Comparison of ENCODE assay signal across 10 cellular contexts in genomic region chr12:59040651-59041050, GRCh38.
DNase-seq lines count a peak whose midpoint lies in the region; ATAC-seq and TF ChIP-seq lines count a peak whose summit lies in the region.
"Had no signal": no experiment of that assay in that cellular context is flagged by ENCODE, and none has a peak within 500 bp of the region (broad histone marks: within the 10 kb centered on the region; RNA-seq: fewer than 3 reads in every experiment).

No MANE protein-coding gene starts in this region.

- H4K20me1 ChIP-seq in HCT116 (ENCODE audit: insufficient read depth) = no peaks in the 10 kb centered on the region

- H3K27me3 ChIP-seq in HCT116 (ENCODE audit: insufficient read depth, low read length) (no peaks in the 10 kb centered on the region), HAP-1 (ENCODE audit: low read depth) (no peaks in the 10 kb centered on the region)
- H3K27me3 ChIP-seq: ovary had no signal

- H3K4me1 ChIP-seq in HCT116 (ENCODE audit: control insufficient read depth in 1 of 2, insufficient read depth in 2 of 2, low read length in 2 of 2) = peaks cover 16 to 18% of the 10 kb centered on the region in 2 experiments
- H3K4me1 ChIP-seq in HAP-1 = no peaks in the 10 kb centered on the region

- DNase-seq in HCT116 (ENCODE audit: low read depth, low spot score) = no peak
- peak; percentile 93 for DNase-seq in amniotic epithelial cell (ENCODE audit: low read depth)
- peak; percentile 83 for DNase-seq in glomerular visceral epithelial cell (ENCODE audit: extremely low spot score)
- peak; percentile 65 for DNase-seq in stromal cell of bone marrow (ENCODE audit: low read depth)
- no peak for DNase-seq in activated naive CD4-positive, alpha-beta T cell treated with anti-CD3 and anti-CD28 coated beads, Interleukin-2, amount 50 U/mL, for 16 hours
- no peak for DNase-seq in HAP-1 (ENCODE audit: low spot score in 2 of 2)
- DNase-seq: activated CD8-positive, alpha-beta memory T cell treated with anti-CD3 and anti-CD28 coated beads, Interleukin-2, amount 50 U/mL, for 4 hours; ovary had no signal

- no peaks in the 10 kb centered on the region for H3K79me2 ChIP-seq in HCT116 (ENCODE audit: insufficient read depth, low read length)

- TF ChIP-seq RAD21 in HCT116 (IDR thresholded peaks at IDR 0.05; ENCODE audit: low read depth) = no peak

- RAD21 ChIA-PET in HCT116 (lab: Charles Lee; ENCODE audit: low non-redundant PET in 1 of 2, low total read pairs in 2 of 2, uncharacterized antibody in 2 of 2, unreplicated experiment in 2 of 2) = no interaction called here

- 0 out of 2 replicates have a peak, but pooled peaks cover 4% of the 10 kb centered on the region for H3K9me2 ChIP-seq in HCT116 (ENCODE audit: insufficient read depth)

- peak overlapping the region; percentile 40 for H3K4me2 ChIP-seq in HCT116 (ENCODE audit: low read length)

- no peak overlapping the region for H3K27ac ChIP-seq in HCT116 (ENCODE audit: low read depth, low read length)
- H3K27ac ChIP-seq: ovary had no signal

- intact Hi-C loops in HCT116 (cut with micrococcal nuclease) = no loop called here

- in situ Hi-C loops in HAP-1 (cut with MboI; ENCODE audit: low sequenced_read_pairs) = no loop called here

- H2AFZ ChIP-seq in HCT116 (ENCODE audit: low read depth, low read length, poor library complexity, severe bottlenecking) = peak overlapping the region; percentile 34

- POLR2A ChIA-PET in HCT116 (lab: Charles Lee) = no interaction called here

- no peak for TF ChIP-seq POLR2A in HCT116 (IDR thresholded peaks at IDR 0.05; ENCODE audit: borderline replicate concordance, extremely low read depth, insufficient read depth, insufficient read length)

- H3K9ac ChIP-seq in HCT116 (ENCODE audit: low read length) = no peak overlapping the region

- ATAC-seq in HCT116 = no peak
- ATAC-seq in HG03354 (IDR thresholded peaks at IDR 0.05; ENCODE audit: poor library complexity, severe bottlenecking, unreplicated experiment) = no peak
- no peak for ATAC-seq in GM18858 (IDR thresholded peaks at IDR 0.05; ENCODE audit: unreplicated experiment)

- H3K4me3 ChIP-seq in HCT116 (replicated peaks in 1 of 2; ENCODE audit: low read depth in 1 of 2, low read length in 2 of 2) (no peak overlapping the region), HAP-1 (no peak overlapping the region)
- H3K4me3 ChIP-seq: ovary had no signal

- CTCF ChIA-PET in HCT116 (lab: Charles Lee) = interaction anchor here (0.6 kb wide), 1 partner anchor 225 kb away, joined by 3 read pairs; no protein-coding TSS in a partner anchor

- no TSS peak for BruUV-seq in HCT116 (replicated peaks; lab: Mats Ljungman, UMichigan)

- TF ChIP-seq CTCF in HCT116 (IDR thresholded peaks at IDR 0.05 in 2 of 3, conservative IDR thresholded peaks at IDR 0.05 in 1 of 3; ENCODE audit: borderline replicate concordance in 1 of 3, insufficient read depth in 1 of 3, low read depth in 2 of 3, low read length in 2 of 3) = no peak

- H3K9me3 ChIP-seq in HCT116 (ENCODE audit: control insufficient read depth in 1 of 2, insufficient read depth in 1 of 2, low read depth in 1 of 2, low read length in 2 of 2) = no peaks in the 10 kb centered on the region
- no peaks in the 10 kb centered on the region for H3K9me3 ChIP-seq in HAP-1
- H3K9me3 ChIP-seq: ovary had no signal

- H3K36me3 ChIP-seq in HCT116 (ENCODE audit: control insufficient read depth in 1 of 2, insufficient read depth in 2 of 2, low read length in 2 of 2) (no peaks in the 10 kb centered on the region), HAP-1 (replicated peaks) (no peaks in the 10 kb centered on the region)
- H3K36me3 ChIP-seq: ovary had no signal

TF ChIP-seq in HCT116, 20 proteins besides CTCF, POLR2A, EP300 and RAD21:
- TF ChIP-seq EGR1 (IDR thresholded peaks at IDR 0.05; ENCODE audit: low read depth) = no peak
- TF ChIP-seq MAX (IDR thresholded peaks at IDR 0.05) = no peak
- TF ChIP-seq ELF1 (IDR thresholded peaks at IDR 0.05; ENCODE audit: borderline replicate concordance, low read depth) = no peak
- TF ChIP-seq CBX3 (IDR thresholded peaks at IDR 0.05; ENCODE audit: low read depth) = no peak
- TF ChIP-seq EZH2 (IDR thresholded peaks at IDR 0.05) = no peak
- TF ChIP-seq ZFX (IDR thresholded peaks at IDR 0.05) = no peak
- no peak for TF ChIP-seq ZNF274 (IDR thresholded peaks at IDR 0.05; ENCODE audit: low read depth, low read length)
- TF ChIP-seq FOSL1 (IDR thresholded peaks at IDR 0.05; ENCODE audit: low read depth) = no peak

Comparison
In these comparisons a context has a peak if more than half of its experiments do, and no peak if none do; other contexts are left out.
1. DNase-seq: peak in amniotic epithelial cell (single experiment), glomerular visceral epithelial cell (single experiment) and stromal cell of bone marrow (single experiment); none in HCT116 (single experiment), activated naive CD4-positive, alpha-beta T cell treated with anti-CD3 and anti-CD28 coated beads, Interleukin-2, amount 50 U/mL, for 16 hours (single experiment) and HAP-1 (0 of 2).